In genomic region chrX:46762963-46763362, GRCh38 we compare ENCODE assay signal across 29 cellular contexts.
"Had no signal": no experiment of that assay in that cellular context is flagged by ENCODE, and none has a peak within 500 bp of the region (broad histone marks: within the 10 kb centered on the region; RNA-seq: fewer than 3 reads in every experiment).

No MANE protein-coding gene starts in this region.

- H3K4me3 Mint-ChIP-seq: stimulated activated effector memory CD8-positive, alpha-beta T cell treated with anti-CD3 and anti-CD28 coated beads, Interleukin-12 subunit alpha, Interleukin-12 subunit beta, amount 100 ng/mL, for 72 hours; stimulated activated memory B cell treated with anti-CD40 and anti-IgM and Interleukin-4, amounts not matched to agents 10 μg/mL and 1 μg/mL and 100 μg/mL, for 72 hours; stimulated activated naive B cell treated with anti-CD40 and anti-IgM and Interleukin-4, amounts not matched to agents 10 μg/mL and 1 μg/mL and 100 μg/mL, for 72 hours; stimulated activated naive CD8-positive, alpha-beta T cell treated with anti-CD3 and anti-CD28 coated beads, Interleukin-15, amount 100 ng/mL, for 72 hours; stimulated activated naive CD8-positive, alpha-beta T cell treated with anti-CD3 and anti-CD28 coated beads, Interleukin-15, Interleukin-2, amounts not matched to agents 100 ng/mL and 50 ng/mL, for 24 hours; type B pancreatic cell had no signal

- H3K27ac Mint-ChIP-seq: stimulated activated effector memory CD8-positive, alpha-beta T cell treated with anti-CD3 and anti-CD28 coated beads, Interleukin-12 subunit alpha, Interleukin-12 subunit beta, amount 100 ng/mL, for 72 hours; stimulated activated memory B cell treated with anti-CD40 and anti-IgM and Interleukin-4, amounts not matched to agents 10 μg/mL and 1 μg/mL and 100 μg/mL, for 72 hours; stimulated activated naive B cell treated with anti-CD40 and anti-IgM and Interleukin-4, amounts not matched to agents 10 μg/mL and 1 μg/mL and 100 μg/mL, for 72 hours; stimulated activated naive CD8-positive, alpha-beta T cell treated with anti-CD3 and anti-CD28 coated beads, Interleukin-15, amount 100 ng/mL, for 72 hours; stimulated activated naive CD8-positive, alpha-beta T cell treated with anti-CD3 and anti-CD28 coated beads, Interleukin-15, Interleukin-2, amounts not matched to agents 100 ng/mL and 50 ng/mL, for 24 hours; type B pancreatic cell had no signal

- H3K36me3 Mint-ChIP-seq: stimulated activated effector memory CD8-positive, alpha-beta T cell treated with anti-CD3 and anti-CD28 coated beads, Interleukin-12 subunit alpha, Interleukin-12 subunit beta, amount 100 ng/mL, for 72 hours; type B pancreatic cell had no signal

- H3K9me3 Mint-ChIP-seq: stimulated activated effector memory CD8-positive, alpha-beta T cell treated with anti-CD3 and anti-CD28 coated beads, Interleukin-12 subunit alpha, Interleukin-12 subunit beta, amount 100 ng/mL, for 72 hours; stimulated activated memory B cell treated with anti-CD40 and anti-IgM and Interleukin-4, amounts not matched to agents 10 μg/mL and 1 μg/mL and 100 μg/mL, for 72 hours; stimulated activated naive CD8-positive, alpha-beta T cell treated with anti-CD3 and anti-CD28 coated beads, Interleukin-15, amount 100 ng/mL, for 72 hours; stimulated activated naive CD8-positive, alpha-beta T cell treated with anti-CD3 and anti-CD28 coated beads, Interleukin-15, Interleukin-2, amounts not matched to agents 100 ng/mL and 50 ng/mL, for 24 hours; type B pancreatic cell had no signal

- H3K27ac ChIP-seq: stomach, suprapubic skin, testis, thoracic aorta, thyroid gland, tibial artery, tibial nerve, transverse colon, upper lobe of left lung, upper lobe of right lung, uterus, vagina had no signal

- H3K9me3 ChIP-seq: suprapubic skin, testis, thoracic aorta, thyroid gland, tibial nerve, transverse colon, upper lobe of left lung, upper lobe of right lung, uterus, vagina had no signal

- H3K27me3 Mint-ChIP-seq: stimulated activated memory B cell treated with anti-CD40 and anti-IgM and Interleukin-4, amounts not matched to agents 10 μg/mL and 1 μg/mL and 100 μg/mL, for 72 hours; stimulated activated naive CD8-positive, alpha-beta T cell treated with anti-CD3 and anti-CD28 coated beads, Interleukin-15, amount 100 ng/mL, for 72 hours had no signal

- DNase-seq: stimulated activated CD4-positive, alpha-beta T cell treated with anti-CD3 and anti-CD28 coated beads, Interleukin-2, amount 100 ng/mL, for 48 hours; stimulated activated CD4-positive, alpha-beta T cell treated with anti-CD3 and anti-CD28 coated beads, Interleukin-4, amount 100 ng/mL, for 1 hour; stimulated activated CD4-positive, alpha-beta T cell treated with anti-CD3 and anti-CD28 coated beads, Interleukin-4, amount 100 ng/mL, for 24 hours; stimulated activated CD4-positive, alpha-beta T cell treated with anti-CD3 and anti-CD28 coated beads, Interleukin-4, amount 100 ng/mL, for 4 hours; stimulated activated CD8-positive, alpha-beta memory T cell treated with anti-CD3 and anti-CD28 coated beads, Interleukin-4, amount 100 ng/mL, for 48 hours; stimulated activated naive B cell treated with anti-CD40 and anti-IgM and Interleukin-4, amounts not matched to agents 10 μg/mL and 1 μg/mL and 100 μg/mL, for 72 hours; stimulated activated naive CD4-positive, alpha-beta T cell; stimulated activated naive CD4-positive, alpha-beta T cell treated with Interleukin-2 at 50 U/mL for 16 hours; stimulated activated naive CD8-positive, alpha-beta T cell treated with anti-CD3 and anti-CD28 coated beads, Interleukin-15, amount 100 ng/mL, for 72 hours; stimulated activated naive CD8-positive, alpha-beta T cell treated with anti-CD3 and anti-CD28 coated beads, Interleukin-15, Interleukin-2, amounts not matched to agents 100 U/mL and 50 U/mL, for 24 hours; stomach; substantia nigra; testis; thyroid gland; tibial artery; transverse colon; trophoblast cell; upper lobe of left lung; upper lobe of right lung; uterus had no signal

- H3K36me3 ChIP-seq: stomach, suprapubic skin, thoracic aorta, thyroid gland, tibial artery, tibial nerve, transverse colon, upper lobe of left lung, upper lobe of right lung, vagina had no signal

- H3K27me3 ChIP-seq: suprapubic skin, testis, thyroid gland, tibial artery, tibial nerve, transverse colon, upper lobe of left lung, upper lobe of right lung, uterus, vagina had no signal

- H3K4me3 ChIP-seq: stomach, suprapubic skin, testis, thoracic aorta, thyroid gland, tibial artery, tibial nerve, transverse colon, upper lobe of left lung, upper lobe of right lung, uterus, vagina had no signal

- FAIRE-seq: urothelium cell line had no signal

- H3K4me1 Mint-ChIP-seq: stimulated activated naive CD8-positive, alpha-beta T cell treated with anti-CD3 and anti-CD28 coated beads, Interleukin-15, amount 100 ng/mL, for 72 hours had no signal

- H3K4me1 ChIP-seq: testis, upper lobe of left lung, upper lobe of right lung, uterus, vagina had no signal
